ENCODE assay signal across 1 cellular context in the genomic region with DNA sequence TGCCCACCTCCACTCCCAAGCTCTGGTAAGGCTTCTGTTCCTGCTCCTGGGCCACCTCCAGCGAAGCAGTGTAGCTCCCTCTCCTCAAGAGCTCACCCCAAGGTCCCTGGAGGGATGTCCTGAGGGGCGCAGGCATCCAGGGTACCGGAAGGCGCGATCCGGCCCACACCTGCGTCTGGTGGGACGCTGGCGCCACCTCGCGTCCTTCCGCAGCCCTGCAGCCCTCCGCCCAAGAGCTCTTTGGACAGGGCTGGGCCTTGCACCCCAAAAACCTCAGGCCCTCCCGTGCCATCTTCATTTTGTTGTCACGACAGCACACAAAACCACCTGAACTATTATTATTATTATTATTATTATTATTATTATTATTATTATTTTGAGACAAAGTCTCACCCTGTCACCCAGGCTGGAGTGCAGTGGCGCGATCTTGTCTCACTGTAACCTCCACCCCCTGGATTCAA.
TF ChIP-seq lines count a peak whose summit lies in the region.

No MANE protein-coding gene starts in this region.

TF ChIP-seq in HCT116, 20 proteins besides CTCF, POLR2A, EP300 and RAD21 (continued from another document):
- TF ChIP-seq, protein P1, sequence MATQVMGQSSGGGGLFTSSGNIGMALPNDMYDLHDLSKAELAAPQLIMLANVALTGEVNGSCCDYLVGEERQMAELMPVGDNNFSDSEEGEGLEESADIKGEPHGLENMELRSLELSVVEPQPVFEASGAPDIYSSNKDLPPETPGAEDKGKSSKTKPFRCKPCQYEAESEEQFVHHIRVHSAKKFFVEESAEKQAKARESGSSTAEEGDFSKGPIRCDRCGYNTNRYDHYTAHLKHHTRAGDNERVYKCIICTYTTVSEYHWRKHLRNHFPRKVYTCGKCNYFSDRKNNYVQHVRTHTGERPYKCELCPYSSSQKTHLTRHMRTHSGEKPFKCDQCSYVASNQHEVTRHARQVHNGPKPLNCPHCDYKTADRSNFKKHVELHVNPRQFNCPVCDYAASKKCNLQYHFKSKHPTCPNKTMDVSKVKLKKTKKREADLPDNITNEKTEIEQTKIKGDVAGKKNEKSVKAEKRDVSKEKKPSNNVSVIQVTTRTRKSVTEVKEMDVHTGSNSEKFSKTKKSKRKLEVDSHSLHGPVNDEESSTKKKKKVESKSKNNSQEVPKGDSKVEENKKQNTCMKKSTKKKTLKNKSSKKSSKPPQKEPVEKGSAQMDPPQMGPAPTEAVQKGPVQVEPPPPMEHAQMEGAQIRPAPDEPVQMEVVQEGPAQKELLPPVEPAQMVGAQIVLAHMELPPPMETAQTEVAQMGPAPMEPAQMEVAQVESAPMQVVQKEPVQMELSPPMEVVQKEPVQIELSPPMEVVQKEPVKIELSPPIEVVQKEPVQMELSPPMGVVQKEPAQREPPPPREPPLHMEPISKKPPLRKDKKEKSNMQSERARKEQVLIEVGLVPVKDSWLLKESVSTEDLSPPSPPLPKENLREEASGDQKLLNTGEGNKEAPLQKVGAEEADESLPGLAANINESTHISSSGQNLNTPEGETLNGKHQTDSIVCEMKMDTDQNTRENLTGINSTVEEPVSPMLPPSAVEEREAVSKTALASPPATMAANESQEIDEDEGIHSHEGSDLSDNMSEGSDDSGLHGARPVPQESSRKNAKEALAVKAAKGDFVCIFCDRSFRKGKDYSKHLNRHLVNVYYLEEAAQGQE (IDR thresholded peaks at IDR 0.05; ENCODE audit: low read depth), result no peak
- no peak for TF ChIP-seq ELF1 (IDR thresholded peaks at IDR 0.05; ENCODE audit: borderline replicate concordance, low read depth)
- no peak for TF ChIP-seq ZFX (IDR thresholded peaks at IDR 0.05)
- no peak for TF ChIP-seq EZH2phosphoT487 (IDR thresholded peaks at IDR 0.05; ENCODE audit: borderline replicate concordance)
- TF ChIP-seq CEBPB (IDR thresholded peaks at IDR 0.05; ENCODE audit: low read depth), result no peak
- TF ChIP-seq SRF (IDR thresholded peaks at IDR 0.05; ENCODE audit: low read depth), result no peak
- TF ChIP-seq EZH2 (IDR thresholded peaks at IDR 0.05), result no peak
- no peak for TF ChIP-seq SIN3A (IDR thresholded peaks at IDR 0.05; ENCODE audit: low read depth)
- TF ChIP-seq TCF7L2 (IDR thresholded peaks at IDR 0.05; ENCODE audit: borderline replicate concordance, extremely low read depth, insufficient read depth, insufficient read length), result no peak
- TF ChIP-seq YY1 (IDR thresholded peaks at IDR 0.05; ENCODE audit: extremely low read depth, insufficient replicate concordance, low read depth, low read length), result no peak
- no peak for TF ChIP-seq CBX3 (IDR thresholded peaks at IDR 0.05; ENCODE audit: low read depth)
TF ChIP-seq in HCT116: peak in this region for 0.
